Comparison of ENCODE assay signal across 23 cellular contexts in genomic region chr15:100910556-100910955, GRCh38. TPM values are rescaled to one million over a fixed set of nuclear protein-coding genes. Genes with fewer than 3 reads are reported as not detected.
"Had no signal": no experiment of that assay in that cellular context is flagged by ENCODE, and none has a peak within 500 bp of the region (broad histone marks: within the 10 kb centered on the region; RNA-seq: fewer than 3 reads in every experiment).

No MANE protein-coding gene starts in this region.

- H3K4me3 ChIP-seq: adrenal gland, breast epithelium, gastrocnemius medialis, lung, right atrium auricular region, testis, upper lobe of right lung had no signal

- FAIRE-seq: astrocyte, keratinocyte, small intestine had no signal

- DNase-seq: activated CD4-positive, alpha-beta T cell treated with anti-CD3 and anti-CD28 coated beads, Interleukin-2, amount 10 ng/mL, durations not matched to agents 7 days and 5 days; activated CD8-positive, alpha-beta T cell treated with anti-CD3 and anti-CD28 coated beads, Interleukin-2, amount 10 ng/mL, durations not matched to agents 7 days and 5 days; activated T-cell treated with anti-CD3 and anti-CD28 coated beads, Interleukin-2, amount 50 U/mL, for 4 hours; adrenal gland; cerebellar nuclear complex; effector CD4-positive, alpha-beta T cell; gastrocnemius medialis; head of caudate nucleus; nucleus accumbens; small intestine; stimulated activated CD4-positive, alpha-beta T cell treated with anti-CD3 and anti-CD28 coated beads, Interleukin-4, amount 100 ng/mL, for 1 hour; testis; upper lobe of right lung had no signal

- H3K27ac ChIP-seq: adrenal gland, breast epithelium, gastrocnemius medialis, right atrium auricular region, testis, upper lobe of right lung had no signal

- H3K27me3 ChIP-seq: adrenal gland, breast epithelium, gastrocnemius medialis, right atrium auricular region, testis, upper lobe of right lung had no signal

- H3K4me1 ChIP-seq: adrenal gland, breast epithelium, gastrocnemius medialis, right atrium auricular region had no signal

- ATAC-seq: activated CD8-positive, alpha-beta T cell treated with anti-CD3 and anti-CD28 coated beads, Interleukin-2, amount 10 ng/mL, durations not matched to agents 7 days and 5 days; activated naive CD4-positive, alpha-beta T cell treated with anti-CD3 and anti-CD28 coated beads, Interleukin-2, amount 50 U/mL, for 72 hours; activated T-cell treated with anti-CD3 and anti-CD28 coated beads, Interleukin-2, amount 50 U/mL, for 4 hours; esophagus mucosa; gastrocnemius medialis; left lobe of liver; natural killer cell treated with Interleukin-12 subunit alpha and Interleukin-12 subunit beta and Interleukin-15 and Interleukin-18, amount 100 ng/mL, for 72 hours; upper lobe of right lung had no signal

- H3K36me3 ChIP-seq: breast epithelium, gastrocnemius medialis, right atrium auricular region, upper lobe of right lung had no signal

- H3K9me3 ChIP-seq: adrenal gland, breast epithelium, gastrocnemius medialis, testis, upper lobe of right lung had no signal

RNA-seq across cellular contexts. Expression of gene ALDH1A3, which starts 30.9 kb away (rescaled TPM):
- total RNA-seq: activated CD4-positive, alpha-beta T cell treated with anti-CD3 and anti-CD28 coated beads, Interleukin-2, amount 10 ng/mL, durations not matched to agents 7 days and 5 days; activated CD8-positive, alpha-beta T cell treated with anti-CD3 and anti-CD28 coated beads, Interleukin-2, amount 10 ng/mL, durations not matched to agents 7 days and 5 days; activated naive CD4-positive, alpha-beta T cell treated with anti-CD3 and anti-CD28 coated beads, Interleukin-2, amount 50 U/mL, for 72 hours; mesothelial cell of epicardium; natural killer cell treated with Interleukin-12 subunit alpha and Interleukin-12 subunit beta and Interleukin-15 and Interleukin-18, amount 100 ng/mL, for 72 hours had no signal
